ENCODE assay signal across 13 cellular contexts in genomic region chr3:172659246-172660002, GRCh38. TPM values are rescaled to one million over a fixed set of nuclear protein-coding genes. Genes with fewer than 3 reads are reported as not detected.
DNase-seq lines count a peak whose midpoint lies in the region; ATAC-seq and TF ChIP-seq lines count a peak whose summit lies in the region.
"Had no signal": no experiment of that assay in that cellular context is flagged by ENCODE, and none has a peak within 500 bp of the region (broad histone marks: within the 10 kb centered on the region; RNA-seq: fewer than 3 reads in every experiment).

No MANE protein-coding gene starts in this region.

- no peaks in the 10 kb centered on the region for H4K20me1 ChIP-seq in SK-N-SH (ENCODE audit: insufficient read depth)

- peak; percentile 30 for DNase-seq in HS-5 (ENCODE audit: low read depth)
- no peak for DNase-seq in SK-N-SH
- DNase-seq in left ventricle myocardium superior = no peak
- no peak for DNase-seq in effector memory CD8-positive, alpha-beta T cell
- DNase-seq in NCI-H2171 treated with DMSO at 0.1 percent for 48 hours (lab: John Stamatoyannopoulos, UW) = no peak
- DNase-seq in dorsolateral prefrontal cortex = no peak
- DNase-seq: CD8-positive, alpha-beta T cell; islet precursor cell; NCI-H1436; NCI-H526; SHP77 treated with DMSO at 0.1 percent for 48 hours had no signal

- no peak overlapping the region for H3K27ac Mint-ChIP-seq in effector memory CD8-positive, alpha-beta T cell
- H3K27ac Mint-ChIP-seq: activated naive CD4-positive, alpha-beta T cell treated with anti-CD3 and anti-CD28 coated beads, Interleukin-2, amount 50 U/mL, for 72 hours; CD8-positive, alpha-beta T cell had no signal

- no peaks in the 10 kb centered on the region for H3K9me2 ChIP-seq in SK-N-SH

- no peaks in the 10 kb centered on the region for H3K27me3 Mint-ChIP-seq in effector memory CD8-positive, alpha-beta T cell

- no peaks in the 10 kb centered on the region for H3K27me3 ChIP-seq in SK-N-SH (ENCODE audit: insufficient read depth)
- H3K27me3 ChIP-seq in skeletal muscle satellite cell (ENCODE audit: control insufficient read depth, insufficient read depth, low read length) = no peaks in the 10 kb centered on the region
- no peaks in the 10 kb centered on the region for H3K27me3 ChIP-seq in dorsolateral prefrontal cortex

- CTCF ChIA-PET in SK-N-SH (lab: Yijun Ruan, JAX) = interaction anchor here (2.7 kb wide), 1 partner anchor 7 kb away, joined by 12 read pairs; no protein-coding TSS in a partner anchor

- ATAC-seq in left ventricle myocardium superior = peak; percentile 63
- no peak for ATAC-seq in effector memory CD8-positive, alpha-beta T cell (replicated peaks)
- ATAC-seq: activated naive CD4-positive, alpha-beta T cell treated with anti-CD3 and anti-CD28 coated beads, Interleukin-2, amount 50 U/mL, for 72 hours; CD8-positive, alpha-beta T cell had no signal

- H3K4me1 ChIP-seq in SK-N-SH (ENCODE audit: control insufficient read depth in 1 of 2, insufficient read depth in 2 of 2, low read depth in 1 of 2, low read length in 1 of 2) (peaks cover 0 to 17% of the 10 kb centered on the region in 2 experiments; a peak in 1 of 4 replicates), skeletal muscle satellite cell (ENCODE audit: control insufficient read depth, insufficient read depth, low read length) (peaks cover 24% of the 10 kb centered on the region)

- no peak for TF ChIP-seq RAD21 in SK-N-SH (IDR thresholded peaks at IDR 0.05; ENCODE audit: low read length)

- intact Hi-C loops in left ventricle myocardium superior (cut with micrococcal nuclease) (no loop called here), dorsolateral prefrontal cortex (cut with DNase I) (no loop called here)

- H3K4me1 Mint-ChIP-seq in effector memory CD8-positive, alpha-beta T cell (ENCODE audit: low read depth in 2 of 2) = peaks cover 10 to 12% of the 10 kb centered on the region in 2 donors

- H3K4me2 ChIP-seq in SK-N-SH = peak overlapping the region; percentile 50
- peak overlapping the region; percentile 15 for H3K4me2 ChIP-seq in skeletal muscle satellite cell (ENCODE audit: low read length)

- no peak for TF ChIP-seq EP300 in SK-N-SH (IDR thresholded peaks at IDR 0.05; ENCODE audit: borderline replicate concordance in 1 of 2, low read depth in 1 of 2, low read length in 1 of 2)

- no peaks in the 10 kb centered on the region for H3K36me3 Mint-ChIP-seq in effector memory CD8-positive, alpha-beta T cell (ENCODE audit: insufficient read depth)
- H3K36me3 Mint-ChIP-seq: activated naive CD4-positive, alpha-beta T cell treated with anti-CD3 and anti-CD28 coated beads, Interleukin-2, amount 50 U/mL, for 72 hours; CD8-positive, alpha-beta T cell had no signal

- TF ChIP-seq CTCF in SK-N-SH (IDR thresholded peaks at IDR 0.05) (no peak), dorsolateral prefrontal cortex (IDR thresholded peaks at IDR 0.05 in 54 of 56, conservative IDR thresholded peaks at IDR 0.05 in 2 of 56; ENCODE audit: low read depth in 1 of 56, partially characterized antibody in 56 of 56) (no peak)

- no peaks in the 10 kb centered on the region for H3K9me3 ChIP-seq in SK-N-SH
- no peaks in the 10 kb centered on the region for H3K9me3 ChIP-seq in skeletal muscle satellite cell (replicated peaks; ENCODE audit: low read length)

- peaks cover 12% of the 10 kb centered on the region; the same call in 1 of the 2 replicates for H3K79me2 ChIP-seq in SK-N-SH (ENCODE audit: insufficient read depth)

- no peaks in the 10 kb centered on the region for H3K9me3 Mint-ChIP-seq in effector memory CD8-positive, alpha-beta T cell
- H3K9me3 Mint-ChIP-seq: activated naive CD4-positive, alpha-beta T cell treated with anti-CD3 and anti-CD28 coated beads, Interleukin-2, amount 50 U/mL, for 72 hours; CD8-positive, alpha-beta T cell had no signal

- H3K36me3 ChIP-seq in SK-N-SH (replicated peaks in 1 of 2; ENCODE audit: control insufficient read depth in 1 of 2, insufficient read depth in 2 of 2, low read length in 1 of 2) (no peaks in the 10 kb centered on the region), skeletal muscle satellite cell (ENCODE audit: insufficient read depth, low read length) (no peaks in the 10 kb centered on the region)

- H3K9ac ChIP-seq in SK-N-SH = peak overlapping the region; percentile 50; the same call in 1 of the 2 replicates
- H3K9ac ChIP-seq in skeletal muscle satellite cell (ENCODE audit: low read depth, low read length) = peak overlapping the region; percentile 55

- 71% methylated on average over 3 of the region's 3 CpGs for WGBS in SK-N-SH (ENCODE audit: low lambda C conversion rate)

- POLR2A ChIA-PET in SK-N-SH (lab: Yijun Ruan, JAX) = no interaction called here

- H3K4me3 ChIP-seq in SK-N-SH (ENCODE audit: low read depth in 2 of 2, low read length in 1 of 2) (no peak overlapping the region), skeletal muscle satellite cell (ENCODE audit: low read length) (peak overlapping the region; percentile 5), dorsolateral prefrontal cortex (no peak overlapping the region)

- H3K4me3 Mint-ChIP-seq in effector memory CD8-positive, alpha-beta T cell = no peak overlapping the region
- H3K4me3 Mint-ChIP-seq: CD8-positive, alpha-beta T cell had no signal

- no peak overlapping the region for H2AFZ ChIP-seq in SK-N-SH (ENCODE audit: low read depth)

- H3K27ac ChIP-seq in SK-N-SH (ENCODE audit: low read depth in 2 of 2, low read length in 1 of 2) (peak overlapping the region in 1 of 2 experiments; percentile 88; a peak in 2 of 4 replicates), dorsolateral prefrontal cortex (no peak overlapping the region)

- peaks cover 9% of the 10 kb centered on the region for H3F3A ChIP-seq in SK-N-SH (replicated peaks; ENCODE audit: insufficient read depth)

TF ChIP-seq in SK-N-SH, 30 proteins besides CTCF, POLR2A, EP300 and RAD21:
- no peak for TF ChIP-seq RFX5 (IDR thresholded peaks at IDR 0.05; ENCODE audit: low read length)
- no peak for TF ChIP-seq RXRA (IDR thresholded peaks at IDR 0.05; ENCODE audit: borderline replicate concordance, low read depth)

RNA-seq across cellular contexts. Expression of gene NCEH1, which starts 51.4 kb away (rescaled TPM):
- polyA plus RNA-seq in SK-N-SH (2012; rRNA removed) = 7.5 and 12.2 TPM in 2 replicates
- 8.1 and 8.8 TPM in 2 replicates for polyA plus RNA-seq in SK-N-SH (2012; cell fraction: cytosol; rRNA removed)
- polyA plus RNA-seq in SK-N-SH (2012; cell fraction: nucleus; rRNA removed) = 4.7 and 9.8 TPM in 2 replicates
- total RNA-seq in left ventricle myocardium superior = 63.6 TPM
- total RNA-seq in skeletal muscle satellite cell (2012; rRNA removed) = 9.0 and 11.4 TPM in 2 replicates
- total RNA-seq in dorsolateral prefrontal cortex = 100 to 1,000 TPM in 31 of 120 experiments, 10 to 100 TPM in 89; 23.9 to 144 (median 88.4) TPM
